ENCODE assay signal across 23 cellular contexts in genomic region chr1:236147521-236148470, GRCh38. TPM values are rescaled to one million over a fixed set of nuclear protein-coding genes. Genes with fewer than 3 reads are reported as not detected.
DNase-seq lines count a peak whose midpoint lies in the region; ATAC-seq and TF ChIP-seq lines count a peak whose summit lies in the region.
"Had no signal": no experiment of that assay in that cellular context is flagged by ENCODE, and none has a peak within 500 bp of the region (broad histone marks: within the 10 kb centered on the region; RNA-seq: fewer than 3 reads in every experiment).

No MANE protein-coding gene starts in this region.

- H3K27ac Mint-ChIP-seq in stimulated activated naive B cell treated with anti-CD40 and anti-IgM and Interleukin-4, amounts not matched to agents 10 μg/mL and 1 μg/mL and 100 μg/mL, for 72 hours, result peak overlapping the region; percentile 91
- H3K27ac Mint-ChIP-seq: activated CD4-positive, alpha-beta memory T cell treated with anti-CD3 and anti-CD28 coated beads for 36 hours; activated naive CD8-positive, alpha-beta T cell; neural progenitor cell; progenitor cell of endocrine pancreas had no signal

- TF ChIP-seq CTCF in VCaP (conservative IDR thresholded peaks at IDR 0.05), result no peak

- peaks cover 61 to 78% of the 10 kb centered on the region in 2 donors for H3K36me3 Mint-ChIP-seq in stimulated activated naive B cell treated with anti-CD40 and anti-IgM and Interleukin-4, amounts not matched to agents 10 μg/mL and 1 μg/mL and 100 μg/mL, for 72 hours
- H3K36me3 Mint-ChIP-seq: activated CD4-positive, alpha-beta memory T cell treated with anti-CD3 and anti-CD28 coated beads for 36 hours; activated naive CD8-positive, alpha-beta T cell; neural progenitor cell had no signal

- peak overlapping the region; percentile 94 for H3K27ac ChIP-seq in VCaP
- H3K27ac ChIP-seq: epithelial cell of prostate, hepatocyte, neural progenitor cell had no signal

- peak; percentile 72 for DNase-seq in cardiac septum (ENCODE audit: low spot score)
- DNase-seq in Right ventricle myocardium inferior (ENCODE audit: missing footprints), result no peak
- DNase-seq in islet precursor cell, result peak; percentile 60
- no peak for DNase-seq in stimulated activated naive B cell treated with anti-CD40 and anti-IgM and Interleukin-4, amounts not matched to agents 10 μg/mL and 1 μg/mL and 100 μg/mL, for 72 hours
- no peak for DNase-seq in midbrain (lab: John Stamatoyannopoulos, UW)
- DNase-seq in stimulated activated CD4-positive, alpha-beta T cell treated with anti-CD3 and anti-CD28 coated beads, Interleukin-1b, Interleukin-23, amount 100 ng/mL, for 48 hours, result no peak
- DNase-seq in SHP77 (lab: John Stamatoyannopoulos, UW), result no peak
- DNase-seq: activated CD4-positive, alpha-beta memory T cell treated with anti-CD3 and anti-CD28 coated beads for 36 hours; AML-193; central memory CD4-positive, alpha-beta T cell; COR-L47; DMS79 treated with DMSO at 0.1 percent for 48 hours; dorsolateral prefrontal cortex; NCI-H2029 treated with DMSO at 0.1 percent for 48 hours; NCI-H774; stimulated activated CD4-positive, alpha-beta T cell treated with anti-CD3 and anti-CD28 coated beads, Interleukin-2, amount 100 ng/mL, for 24 hours; T1000 had no signal

- H3K4me1 Mint-ChIP-seq in stimulated activated naive B cell treated with anti-CD40 and anti-IgM and Interleukin-4, amounts not matched to agents 10 μg/mL and 1 μg/mL and 100 μg/mL, for 72 hours, result peaks cover 44 to 73% of the 10 kb centered on the region in 2 donors

- intact Hi-C loops in cardiac septum (cut with DNase I), result no loop called here
- intact Hi-C loops in Right ventricle myocardium inferior (cut with DNase I), result loop anchor here (10.0 kb wide), 1 partner anchor 137 kb away; the partner anchor contains the start of gene ERO1B

- no peak for ATAC-seq in Right ventricle myocardium inferior
- no peak for ATAC-seq in stimulated activated naive B cell treated with anti-CD40 and anti-IgM and Interleukin-4, amounts not matched to agents 10 μg/mL and 1 μg/mL and 100 μg/mL, for 72 hours (replicated peaks)

- H3K4me3 Mint-ChIP-seq in stimulated activated naive B cell treated with anti-CD40 and anti-IgM and Interleukin-4, amounts not matched to agents 10 μg/mL and 1 μg/mL and 100 μg/mL, for 72 hours, result peak overlapping the region; percentile 38 to 72
- H3K4me3 Mint-ChIP-seq: activated CD4-positive, alpha-beta memory T cell treated with anti-CD3 and anti-CD28 coated beads for 36 hours; activated naive CD8-positive, alpha-beta T cell; neural progenitor cell had no signal

- no peaks in the 10 kb centered on the region for H3K9me3 Mint-ChIP-seq in stimulated activated naive B cell treated with anti-CD40 and anti-IgM and Interleukin-4, amounts not matched to agents 10 μg/mL and 1 μg/mL and 100 μg/mL, for 72 hours
- H3K9me3 Mint-ChIP-seq: activated CD4-positive, alpha-beta memory T cell treated with anti-CD3 and anti-CD28 coated beads for 36 hours; neural progenitor cell had no signal

- peaks cover 26 to 30% of the 10 kb centered on the region in 2 donors for H3K27me3 Mint-ChIP-seq in stimulated activated naive B cell treated with anti-CD40 and anti-IgM and Interleukin-4, amounts not matched to agents 10 μg/mL and 1 μg/mL and 100 μg/mL, for 72 hours
- H3K27me3 Mint-ChIP-seq: activated naive CD8-positive, alpha-beta T cell had no signal

RNA-seq across cellular contexts. Expression of gene GPR137B, which starts 5.5 kb away (rescaled TPM):
- total RNA-seq in cardiac septum, result 44.6 TPM
- total RNA-seq in Right ventricle myocardium inferior, result 32.0 TPM

Comparison
In these comparisons a context has a peak if more than half of its experiments do, and no peak if none do; other contexts are left out.
1. DNase-seq: peak in cardiac septum (single experiment) and islet precursor cell (single experiment); none in Right ventricle myocardium inferior (single experiment), stimulated activated naive B cell treated with anti-CD40 and anti-IgM and Interleukin-4, amounts not matched to agents 10 μg/mL and 1 μg/mL and 100 μg/mL, for 72 hours (single experiment), midbrain (single experiment), stimulated activated CD4-positive, alpha-beta T cell treated with anti-CD3 and anti-CD28 coated beads, Interleukin-1b, Interleukin-23, amount 100 ng/mL, for 48 hours (single experiment) and SHP77 (0 of 2).